Comparison of ENCODE assay signal across 8 cellular contexts in the genomic region with DNA sequence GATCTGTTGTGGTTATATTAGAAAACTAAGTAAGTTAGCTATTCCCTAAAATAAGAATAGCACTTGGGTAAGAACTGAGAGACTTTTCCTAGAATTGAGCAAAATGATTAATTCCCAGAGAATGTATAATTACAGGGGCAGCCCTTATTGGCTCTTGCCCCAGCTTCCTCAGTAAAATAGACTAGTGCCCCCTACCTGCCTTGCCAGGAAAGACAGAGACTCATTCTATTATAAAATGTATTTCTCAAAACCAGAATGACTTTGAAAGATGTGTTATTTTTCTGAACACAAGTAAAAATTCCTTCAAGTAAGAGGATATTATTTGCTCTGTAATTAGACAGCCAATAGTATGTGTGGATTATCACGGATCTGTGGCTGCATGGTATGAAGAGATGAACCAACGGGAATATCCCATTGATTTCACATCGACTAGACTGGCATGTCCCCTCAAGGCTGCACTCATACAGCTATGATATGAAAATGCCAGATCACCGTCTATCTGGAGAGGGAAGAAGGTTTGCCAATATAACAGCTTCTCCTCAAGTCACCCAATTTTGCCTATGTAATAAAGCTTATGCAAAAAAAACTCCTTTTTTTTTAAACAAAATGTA. TPM values are rescaled to one million over a fixed set of nuclear protein-coding genes. Genes with fewer than 3 reads are reported as not detected.
DNase-seq lines count a peak whose midpoint lies in the region; ATAC-seq and TF ChIP-seq lines count a peak whose summit lies in the region.

No MANE protein-coding gene starts in this region.

- POLR2A ChIA-PET in HEK293 (lab: Yijun Ruan, JAX), result interaction anchor here (0.6 kb wide), 1 partner anchor 22 kb away, joined by 3 read pairs; no protein-coding TSS in a partner anchor

- TF ChIP-seq CTCF in CD14-positive monocyte (IDR thresholded peaks at IDR 0.05), result peak; percentile 87
- no peak for TF ChIP-seq CTCF in HEK293 (tag by site-specific recombination; IDR thresholded peaks at IDR 0.05)
- TF ChIP-seq CTCF in RWPE2 (IDR thresholded peaks at IDR 0.05; ENCODE audit: poor library complexity, severe bottlenecking), result peak; percentile 95

- H3K4me3 ChIP-seq in HEK293 (ENCODE audit: low read depth, low read length) (no peak overlapping the region), RWPE2 (ENCODE audit: severe bottlenecking) (no peak overlapping the region)

- H3K27me3 ChIP-seq in RWPE2 (ENCODE audit: insufficient read depth, poor library complexity, severe bottlenecking), result no peaks in the 10 kb centered on the region

- H3K9me3 ChIP-seq in HEK293 (ENCODE audit: control insufficient read depth, insufficient read depth, low read depth, low read length) (no peaks in the 10 kb centered on the region), RWPE2 (ENCODE audit: severe bottlenecking) (no peaks in the 10 kb centered on the region)

- H3K27ac ChIP-seq in HEK293 (ENCODE audit: extremely low read depth, low read depth, low read length) (no peak overlapping the region), RWPE2 (ENCODE audit: poor library complexity, severe bottlenecking) (peak overlapping the region; percentile 88), angular gyrus (ENCODE audit: low read depth, low read length) (peak overlapping the region; percentile 14)

- CTCF ChIA-PET in HEK293 (lab: Yijun Ruan, JAX), result interaction anchor here (0.6 to 7.2 kb wide), 25 partner anchors 9 to 296 kb away, joined by 3 to 104 read pairs (median 6); a partner anchor contains a TSS

- no peaks in the 10 kb centered on the region for H3K9me3 Mint-ChIP-seq in CD14-positive monocyte

- H3K4me1 ChIP-seq in HEK293 (ENCODE audit: control insufficient read depth, insufficient read depth, low read length) (peaks cover 22% of the 10 kb centered on the region), RWPE2 (ENCODE audit: insufficient read depth, poor library complexity, severe bottlenecking) (peaks cover 62% of the 10 kb centered on the region)

- intact Hi-C loops in CD14-positive monocyte (cut with micrococcal nuclease), result loop anchor here in 1 of 2 donors (5.0 kb wide), 1 partner anchor 85 kb away; no protein-coding TSS in a partner anchor

- H3K36me3 ChIP-seq in HEK293 (ENCODE audit: control insufficient read depth in 2 of 2, insufficient read depth in 1 of 2, low read length in 2 of 2) (peaks cover 0 to 12% of the 10 kb centered on the region in 2 experiments; a peak in 2 of 3 replicates), RWPE2 (ENCODE audit: low read depth) (peaks cover 32% of the 10 kb centered on the region)

- peaks cover 2 to 22% of the 10 kb centered on the region in 2 donors for H3K36me3 Mint-ChIP-seq in CD14-positive monocyte

- peaks cover 0 to 3% (median 0%) of the 10 kb centered on the region in 3 donors for H3K27me3 Mint-ChIP-seq in CD14-positive monocyte (ENCODE audit: low read depth in 3 of 3)

- ATAC-seq in RWPE2 (ENCODE audit: low read depth) (peak; percentile 20; the same call in 2 of the 3 replicates), HG03378 (IDR thresholded peaks at IDR 0.05; ENCODE audit: unreplicated experiment) (no peak), GM21528 (IDR thresholded peaks at IDR 0.05; ENCODE audit: low FRiP score, unreplicated experiment) (no peak)

- peaks cover 57% of the 10 kb centered on the region for H3K4me1 Mint-ChIP-seq in CD14-positive monocyte

- DNase-seq in CD14-positive monocyte (ENCODE audit: low spot score) (no peak), RWPE2 (ENCODE audit: low spot score) (no peak), hepatic stellate cell (ENCODE audit: low spot score) (peak; percentile 70)
- DNase-seq in stimulated activated CD4-positive, alpha-beta T cell treated with anti-CD3 and anti-CD28 coated beads, Interleukin-4, amount 100 ng/mL, for 1 hour, result peak; percentile 40

- peak overlapping the region in 4 of 7 donors; percentile 8 to 71 (median 50) for H3K27ac Mint-ChIP-seq in CD14-positive monocyte

- no peak overlapping the region for H3K4me3 Mint-ChIP-seq in CD14-positive monocyte

TF ChIP-seq in HEK293, 187 proteins besides CTCF, POLR2A, EP300 and RAD21:
- TF ChIP-seq, protein P1, sequence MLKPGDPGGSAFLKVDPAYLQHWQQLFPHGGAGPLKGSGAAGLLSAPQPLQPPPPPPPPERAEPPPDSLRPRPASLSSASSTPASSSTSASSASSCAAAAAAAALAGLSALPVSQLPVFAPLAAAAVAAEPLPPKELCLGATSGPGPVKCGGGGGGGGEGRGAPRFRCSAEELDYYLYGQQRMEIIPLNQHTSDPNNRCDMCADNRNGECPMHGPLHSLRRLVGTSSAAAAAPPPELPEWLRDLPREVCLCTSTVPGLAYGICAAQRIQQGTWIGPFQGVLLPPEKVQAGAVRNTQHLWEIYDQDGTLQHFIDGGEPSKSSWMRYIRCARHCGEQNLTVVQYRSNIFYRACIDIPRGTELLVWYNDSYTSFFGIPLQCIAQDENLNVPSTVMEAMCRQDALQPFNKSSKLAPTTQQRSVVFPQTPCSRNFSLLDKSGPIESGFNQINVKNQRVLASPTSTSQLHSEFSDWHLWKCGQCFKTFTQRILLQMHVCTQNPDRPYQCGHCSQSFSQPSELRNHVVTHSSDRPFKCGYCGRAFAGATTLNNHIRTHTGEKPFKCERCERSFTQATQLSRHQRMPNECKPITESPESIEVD (tag by site-specific recombination; IDR thresholded peaks at IDR 0.05), result 0 out of 2 replicates have a peak, but pooled peaks have one; percentile 3
- TF ChIP-seq SP7 (tag by site-specific recombination; IDR thresholded peaks at IDR 0.05) (peak; percentile 51; the same call in 1 of the 2 replicates), ZNF654 (tag by site-specific recombination; IDR thresholded peaks at IDR 0.05; ENCODE audit: low read depth) (peak; percentile 31; the same call in 1 of the 2 replicates), ZNF561 (tag by site-specific recombination; IDR thresholded peaks at IDR 0.05; ENCODE audit: borderline replicate concordance) (0 out of 2 replicates have a peak, but pooled peaks have one; percentile 21), ZBTB17 (tag by site-specific recombination; IDR thresholded peaks at IDR 0.05) (peak; percentile 33; the same call in 1 of the 2 replicates)
- TF ChIP-seq, protein P2, sequence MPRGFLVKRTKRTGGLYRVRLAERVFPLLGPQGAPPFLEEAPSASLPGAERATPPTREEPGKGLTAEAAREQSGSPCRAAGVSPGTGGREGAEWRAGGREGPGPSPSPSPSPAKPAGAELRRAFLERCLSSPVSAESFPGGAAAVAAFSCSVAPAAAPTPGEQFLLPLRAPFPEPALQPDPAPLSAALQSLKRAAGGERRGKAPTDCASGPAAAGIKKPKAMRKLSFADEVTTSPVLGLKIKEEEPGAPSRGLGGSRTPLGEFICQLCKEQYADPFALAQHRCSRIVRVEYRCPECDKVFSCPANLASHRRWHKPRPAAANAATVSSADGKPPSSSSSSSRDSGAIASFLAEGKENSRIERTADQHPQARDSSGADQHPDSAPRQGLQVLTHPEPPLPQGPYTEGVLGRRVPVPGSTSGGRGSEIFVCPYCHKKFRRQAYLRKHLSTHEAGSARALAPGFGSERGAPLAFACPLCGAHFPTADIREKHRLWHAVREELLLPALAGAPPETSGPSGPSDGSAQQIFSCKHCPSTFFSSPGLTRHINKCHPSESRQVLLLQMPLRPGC (tag by site-specific recombination; IDR thresholded peaks at IDR 0.05), result no peak

RNA-seq across cellular contexts. Expression of a gene that starts 7.4 kb away (rescaled TPM):
- 10 to 100 TPM; 31.1 to 43.1 TPM for polyA plus RNA-seq in CD14-positive monocyte

RNA-seq across cellular contexts. Expression of a gene that starts 11.0 kb away (rescaled TPM):
- polyA plus RNA-seq in CD14-positive monocyte, result 1 to 10 TPM; 2.6 to 3.5 TPM

Comparison
In these comparisons a context has a peak if more than half of its experiments do, and no peak if none do; other contexts are left out.
1. DNase-seq: peak in hepatic stellate cell (single experiment) and stimulated activated CD4-positive, alpha-beta T cell treated with anti-CD3 and anti-CD28 coated beads, Interleukin-4, amount 100 ng/mL, for 1 hour (single experiment); none in CD14-positive monocyte (single experiment) and RWPE2 (single experiment).